3 cellular contexts compared by ENCODE assay signal in genomic region chr5:5405441-5405840, GRCh38.
A peak's percentile ranks its signal among the peaks of the same experiment; 100 is the strongest.
TF ChIP-seq lines count a peak whose summit lies in the region.

No MANE protein-coding gene starts in this region.

TF ChIP-seq in HepG2, 621 proteins besides CTCF, POLR2A, EP300 and RAD21:
- TF ChIP-seq NCOA2 (CRISPR knock-in tag; IDR thresholded peaks at IDR 0.05) (no peak), ZMAT5 (CRISPR knock-in tag; IDR thresholded peaks at IDR 0.05; ENCODE audit: borderline replicate concordance, low read depth) (no peak), FOXA1 (IDR thresholded peaks at IDR 0.05) (no peak), FOXA1 (CRISPR knock-in tag; IDR thresholded peaks at IDR 0.05) (no peak), ZNF292 (CRISPR knock-in tag; IDR thresholded peaks at IDR 0.05; ENCODE audit: borderline replicate concordance, low read depth) (no peak), GABPB1 (CRISPR knock-in tag; IDR thresholded peaks at IDR 0.05) (no peak), ATF7 (IDR thresholded peaks at IDR 0.05) (peak; percentile 94), ATF7 (CRISPR knock-in tag; IDR thresholded peaks at IDR 0.05) (no peak)

TF ChIP-seq in HEK293, 187 proteins besides CTCF, POLR2A, EP300 and RAD21:
- TF ChIP-seq ATF2 (tag by site-specific recombination; IDR thresholded peaks at IDR 0.05; ENCODE audit: low read depth), result peak; percentile 82
- TF ChIP-seq ZNF174 (tag by site-specific recombination; IDR thresholded peaks at IDR 0.05), result no peak
- TF ChIP-seq IKZF3 (tag by site-specific recombination; IDR thresholded peaks at IDR 0.05), result no peak
- no peak for TF ChIP-seq ZNF248 (tag by site-specific recombination; IDR thresholded peaks at IDR 0.05)

TF ChIP-seq in K562, 482 proteins besides CTCF, POLR2A, EP300 and RAD21:
- TF ChIP-seq SRSF7 (optimal IDR thresholded peaks at IDR 0.05; ENCODE audit: low read depth, low read length) (no peak), JUNB (CRISPR knock-in tag; conservative IDR thresholded peaks at IDR 0.05) (no peak), ZEB2 (IDR thresholded peaks at IDR 0.05) (no peak), ATF3 (IDR thresholded peaks at IDR 0.05) (peak; percentile 14; the same call in 1 of the 2 replicates), ATF3 (CRISPR knock-in tag; conservative IDR thresholded peaks at IDR 0.05) (no peak), ZNF395 (CRISPR knock-in tag; IDR thresholded peaks at IDR 0.05) (no peak)
